Comparison of ENCODE assay signal across 6 cellular contexts in genomic region chrX:72916096-72916495, GRCh38. TPM values are rescaled to one million over a fixed set of nuclear protein-coding genes. Genes with fewer than 3 reads are reported as not detected.
"Had no signal": no experiment of that assay in that cellular context is flagged by ENCODE, and none has a peak within 500 bp of the region (broad histone marks: within the 10 kb centered on the region; RNA-seq: fewer than 3 reads in every experiment).

No MANE protein-coding gene starts in this region.

RNA-seq across cellular contexts. Expression of gene FAM236C, which starts 3.7 kb away (rescaled TPM):
- total RNA-seq: K562, M059J, PC-3, Peyer's patch, SJCRH30, SK-MEL-5 had no signal
- polyA plus RNA-seq: K562 had no signal

RNA-seq across cellular contexts. Expression of gene FAM236A, which starts 21.9 kb away (rescaled TPM):
- total RNA-seq: K562, M059J, PC-3, Peyer's patch, SJCRH30, SK-MEL-5 had no signal
- polyA plus RNA-seq: K562 had no signal

RNA-seq across cellular contexts. Expression of gene DMRTC1, which starts 27.5 kb away (rescaled TPM):
- total RNA-seq: K562, M059J, PC-3, Peyer's patch, SJCRH30, SK-MEL-5 had no signal
- polyA plus RNA-seq: K562 had no signal
